Comparison of ENCODE assay signal across 11 cellular contexts in genomic region chr2:195319112-195319460, GRCh38.
A peak's percentile ranks its signal among the peaks of the same experiment; 100 is the strongest.
DNase-seq lines count a peak whose midpoint lies in the region; ATAC-seq and TF ChIP-seq lines count a peak whose summit lies in the region.
"Had no signal": no experiment of that assay in that cellular context is flagged by ENCODE, and none has a peak within 500 bp of the region (broad histone marks: within the 10 kb centered on the region; RNA-seq: fewer than 3 reads in every experiment).

No MANE protein-coding gene starts in this region.

- H3K9ac ChIP-seq in PC-3 (ENCODE audit: low read length): no peak overlapping the region

- peak overlapping the region; percentile 38 for H3K27ac ChIP-seq in PC-3 (ENCODE audit: low read length)

- TF ChIP-seq CTCF in PC-3 (conservative IDR thresholded peaks at IDR 0.05; ENCODE audit: low read depth, low read length): no peak
- TF ChIP-seq CTCF in epithelial cell of proximal tubule (conservative IDR thresholded peaks at IDR 0.05; ENCODE audit: low read depth, low read length): no peak
- TF ChIP-seq CTCF in mucosa of descending colon (IDR thresholded peaks at IDR 0.05): no peak

- 0 out of 2 replicates have a peak overlapping the region, but pooled peaks have one; percentile 36 for H2AFZ ChIP-seq in PC-3 (ENCODE audit: low read length)

- intact Hi-C loops in PC-3 (cut with micrococcal nuclease) (loop anchor here (1.0 to 10.0 kb wide), 8 partner anchors 341 to 1734 kb away; partner anchors contain the start of gene DNAH7), mucosa of descending colon (cut with DNase I, micrococcal nuclease) (no loop called here)

- POLR2A ChIA-PET in PC-3 (lab: Charles Lee; ENCODE audit: unreplicated experiment): interaction anchor here (0.5 kb wide), 1 partner anchor 576 kb away, joined by 3 read pairs; no protein-coding TSS in a partner anchor

- H3K9me3 ChIP-seq in PC-3 (ENCODE audit: low read length) (no peaks in the 10 kb centered on the region), mucosa of descending colon (no peaks in the 10 kb centered on the region)

- H3K9me2 ChIP-seq in PC-3 (replicated peaks; ENCODE audit: low read length): no peaks in the 10 kb centered on the region

- H3K79me2 ChIP-seq in PC-3 (ENCODE audit: low read length): no peaks in the 10 kb centered on the region

- ATAC-seq in PC-3 (peak; percentile 87), mucosa of descending colon (peak; percentile 82), HG03378 (IDR thresholded peaks at IDR 0.05; ENCODE audit: unreplicated experiment) (no peak), GM21723 (IDR thresholded peaks at IDR 0.05; ENCODE audit: unreplicated experiment) (no peak)

- H3K36me3 ChIP-seq in PC-3 (ENCODE audit: low read depth, low read length) (no peaks in the 10 kb centered on the region), mucosa of descending colon (ENCODE audit: low read depth) (no peaks in the 10 kb centered on the region)

- no TSS peak for BruUV-seq in PC-3 (replicated peaks; lab: Mats Ljungman, UMichigan)

- peak overlapping the region; percentile 55 for H3K4me2 ChIP-seq in PC-3 (ENCODE audit: low read length)

- H3F3A ChIP-seq in PC-3 (ENCODE audit: low read length, unreplicated experiment): no peaks in the 10 kb centered on the region

- DNase-seq in EH (ENCODE audit: low read depth) (peak; percentile 74), PC-3 (peak; percentile 84), epithelial cell of proximal tubule (ENCODE audit: low read depth) (peak; percentile 73), mucosa of descending colon (no peak), HuH-7 (ENCODE audit: low spot score) (no peak), superior temporal gyrus (ENCODE audit: extremely low spot score) (no peak)
- DNase-seq: activated CD4-positive, alpha-beta T cell treated with anti-CD3 and anti-CD28 coated beads for 1 hour; NCI-H510A; SIG-M5 had no signal

- H3K4me3 ChIP-seq in PC-3 (ENCODE audit: low read length) (no peak overlapping the region), epithelial cell of proximal tubule (ENCODE audit: low read depth, low read length) (no peak overlapping the region), mucosa of descending colon (no peak overlapping the region)

- H4K20me1 ChIP-seq in PC-3 (ENCODE audit: low read length): no peaks in the 10 kb centered on the region

- CTCF ChIA-PET in PC-3 (lab: Charles Lee): interaction anchor here (0.5 to 2.0 kb wide), 3 partner anchors 341 to 1048 kb away, joined by 3 to 6 read pairs (median 6); no protein-coding TSS in a partner anchor

- no peaks in the 10 kb centered on the region for H3K27me3 ChIP-seq in PC-3 (ENCODE audit: low read length)

- peaks cover 29% of the 10 kb centered on the region for H3K4me1 ChIP-seq in PC-3 (ENCODE audit: insufficient read depth, low read length)
- H3K4me1 ChIP-seq in mucosa of descending colon (ENCODE audit: low read depth): peaks cover 10% of the 10 kb centered on the region

Comparison
In these comparisons a context has a peak if more than half of its experiments do, and no peak if none do; other contexts are left out.
1. DNase-seq: peak in EH (single experiment), PC-3 (single experiment) and epithelial cell of proximal tubule (single experiment); none in mucosa of descending colon (0 of 3), HuH-7 (single experiment) and superior temporal gyrus (single experiment).
2. ATAC-seq: peak in PC-3 (single experiment) and mucosa of descending colon (single experiment); none in HG03378 (single experiment) and GM21723 (single experiment).